ENCODE assay signal across 29 cellular contexts in genomic region chr1:211886551-211886950, GRCh38.
"Had no signal": no experiment of that assay in that cellular context is flagged by ENCODE, and none has a peak within 500 bp of the region (broad histone marks: within the 10 kb centered on the region; RNA-seq: fewer than 3 reads in every experiment).

No MANE protein-coding gene starts in this region.

- H3K27me3 ChIP-seq: brain microvascular endothelial cell, esophagus muscularis mucosa, gastrocnemius medialis had no signal

- FAIRE-seq: astrocyte, bronchial epithelial cell had no signal

- H3K4me1 ChIP-seq: foreskin keratinocyte, gastrocnemius medialis, heart left ventricle had no signal

- ATAC-seq: activated CD4-positive, CD25-positive, alpha-beta regulatory T cell treated with anti-CD3 and anti-CD28 coated beads, Interleukin-2, amount 50 U/mL, for 24 hours; activated CD8-positive, alpha-beta T cell treated with anti-CD3 and anti-CD28 coated beads for 36 hours; effector memory CD8-positive, alpha-beta T cell; foreskin keratinocyte; gastrocnemius medialis; heart left ventricle had no signal

- DNase-seq: activated B cell treated with CpG ODN at 0.5 μM for 24 hours; activated CD4-positive, alpha-beta T cell treated with anti-CD3 and anti-CD28 coated beads for 48 hours; activated CD4-positive, alpha-beta T cell treated with anti-CD3 and anti-CD28 coated beads, Interleukin-2, amount 50 U/mL, for 1 hour; activated CD4-positive, alpha-beta T cell treated with anti-CD3 and anti-CD28 coated beads, Interleukin-2, amount 50 U/mL, for 48 hours; activated CD8-positive, alpha-beta memory T cell treated with anti-CD3 and anti-CD28 coated beads for 24 hours; activated CD8-positive, alpha-beta T cell treated with anti-CD3 and anti-CD28 coated beads for 36 hours; activated effector memory CD4-positive, alpha-beta T cell treated with Interleukin-2 at 50 U/mL for 16 hours; activated gamma-delta T cell treated with Interleukin-2 at 50 U/mL for 16 hours; activated naive CD4-positive, alpha-beta T cell treated with anti-CD3 and anti-CD28 coated beads, Interleukin-2, amount 50 U/mL, for 16 hours; activated naive CD4-positive, alpha-beta T cell treated with Interleukin-2 at 50 U/mL for 16 hours; activated T-cell treated with anti-CD3 and anti-CD28 coated beads, Interleukin-2, amount 50 U/mL, for 4 hours; amniotic stem cell; anterior cingulate cortex; brain microvascular endothelial cell; dermis blood vessel endothelial cell; effector CD4-positive, alpha-beta T cell; effector memory CD8-positive, alpha-beta T cell; erythroblast; foreskin keratinocyte; gastrocnemius medialis; glutamatergic neuron; heart left ventricle; T1000 had no signal

- H3K27ac ChIP-seq: brain microvascular endothelial cell, coronary artery, esophagus muscularis mucosa, foreskin keratinocyte, gastrocnemius medialis, heart left ventricle, WERI-Rb-1 had no signal

- H3K9me3 ChIP-seq: esophagus muscularis mucosa, gastrocnemius medialis had no signal

- H3K36me3 ChIP-seq: brain microvascular endothelial cell, esophagus muscularis mucosa, gastrocnemius medialis, heart left ventricle, WERI-Rb-1 had no signal

- H3K4me3 ChIP-seq: coronary artery, esophagus muscularis mucosa, gastrocnemius medialis, heart left ventricle had no signal
